In genomic region chr5:160312139-160312959, GRCh38 we compare ENCODE assay signal across 8 cellular contexts. TPM values are rescaled to one million over a fixed set of nuclear protein-coding genes. Genes with fewer than 3 reads are reported as not detected.
A peak's percentile ranks its signal among the peaks of the same experiment; 100 is the strongest.
DNase-seq lines count a peak whose midpoint lies in the region; ATAC-seq and TF ChIP-seq lines count a peak whose summit lies in the region.

TSS of gene CCNJL (minus strand) at chr5:160312564. CDS start at chr5:160311923, 641 bp downstream.

- H4K8ac ChIP-seq in mesendoderm (ENCODE audit: low read depth, low read length), result no peak within 1 kb of the TSS

- H3K79me2 ChIP-seq in mesendoderm (ENCODE audit: control insufficient read depth, insufficient read depth, low read length), result peaks cover 19% of the 10 kb centered on the region

- no peak within 1 kb of the TSS for H2AK5ac ChIP-seq in mesendoderm (ENCODE audit: low read length)

- peak within 1 kb of the TSS; percentile 80 for H3K9ac ChIP-seq in mesendoderm (ENCODE audit: low read length)

- intact Hi-C loops in transverse colon (cut with DNase I; ENCODE audit: low total_unique reads), result no loop called here

- no peaks in the 10 kb centered on the region for H3K9me3 ChIP-seq in transverse colon

- DNase-seq in CD1c-positive myeloid dendritic cell (ENCODE audit: extremely low spot score) (peak; percentile 13), LHCN-M2 (ENCODE audit: low read depth) (peak; percentile 35), epithelial cell of esophagus (ENCODE audit: low read depth) (peak; percentile 39), mesendoderm (peak; percentile 87), transverse colon (peak; percentile 57)
- no peak for DNase-seq in stimulated activated CD4-positive, alpha-beta T cell treated with anti-CD3 and anti-CD28 coated beads, Interleukin-4, amount 100 ng/mL, for 24 hours

- H4K5ac ChIP-seq in mesendoderm (ENCODE audit: low read length), result no peak within 1 kb of the TSS

- H2BK15ac ChIP-seq in mesendoderm (replicated peaks; ENCODE audit: low read depth), result no peak within 1 kb of the TSS

- TF ChIP-seq CTCF in epithelial cell of esophagus (IDR thresholded peaks at IDR 0.05; ENCODE audit: insufficient read depth, low read depth, low read length, missing control alignments) (no peak), transverse colon (IDR thresholded peaks at IDR 0.05) (no peak)

- ATAC-seq in GM19351 (IDR thresholded peaks at IDR 0.05; ENCODE audit: unreplicated experiment), result peak; percentile 66
- ATAC-seq in SK-N-SH treated with all-trans-retinoic acid at 6 μM for 48 hours, result peak; percentile 84

- peak within 1 kb of the TSS; percentile 81 for H3K4ac ChIP-seq in mesendoderm (ENCODE audit: low read depth, low read length)

- H3K27me3 ChIP-seq in mesendoderm (ENCODE audit: insufficient read depth, low read length, poor library complexity), result no peaks in the 10 kb centered on the region
- peaks cover 38% of the 10 kb centered on the region for H3K27me3 ChIP-seq in transverse colon

- TF ChIP-seq POLR2A in transverse colon (IDR thresholded peaks at IDR 0.05), result no peak

- in situ Hi-C loops in transverse colon (cut with MboI; ENCODE audit: low pct_ligation_motif_present in 1 of 4, low pct_unique_long_range_greater_than_20kb in 1 of 4, low sequenced_read_pairs in 3 of 4), result no loop called here

- H2BK5ac ChIP-seq in mesendoderm (ENCODE audit: low read length), result peak within 1 kb of the TSS; percentile 17

- H3K79me1 ChIP-seq in mesendoderm (ENCODE audit: low read length), result peaks cover 23% of the 10 kb centered on the region

- no peaks in the 10 kb centered on the region for H3K36me3 ChIP-seq in mesendoderm (ENCODE audit: control insufficient read depth, insufficient read depth, low read length)
- no peaks in the 10 kb centered on the region for H3K36me3 ChIP-seq in transverse colon

- no peak within 1 kb of the TSS for H3K27ac ChIP-seq in mesendoderm (ENCODE audit: low read depth, low read length)
- peak within 1 kb of the TSS; percentile 68 to 77 (median 70) for H3K27ac ChIP-seq in transverse colon

- H3K18ac ChIP-seq in mesendoderm (ENCODE audit: low read length), result peak within 1 kb of the TSS; percentile 81

- peak within 1 kb of the TSS; percentile 94 for H3K56ac ChIP-seq in mesendoderm (ENCODE audit: low read length)

- peak within 1 kb of the TSS; percentile 15 for H3K23ac ChIP-seq in mesendoderm (ENCODE audit: low read length)

- no peak within 1 kb of the TSS for H2BK120ac ChIP-seq in mesendoderm (ENCODE audit: low read depth, low read length)

- no CpG with 5 or more reads among the region's 84 CpGs for WGBS in mesendoderm (ENCODE audit: extremely low coverage, insufficient coverage, low lambda C conversion rate)
- 1 to 2% methylated on average over 17 to 80 of the region's 84 CpGs for WGBS in transverse colon (ENCODE audit: low coverage in 1 of 2), 2 donors

- H3K4me3 ChIP-seq in epithelial cell of esophagus (ENCODE audit: low read length) (peak within 1 kb of the TSS; percentile 65), mesendoderm (ENCODE audit: low read length) (peak within 1 kb of the TSS; percentile 82), transverse colon (peak within 1 kb of the TSS; percentile 51 to 74 (median 58))

- peaks cover 7% of the 10 kb centered on the region for H3K4me1 ChIP-seq in mesendoderm (ENCODE audit: control insufficient read depth, low read depth, low read length)
- peaks cover 0 to 44% (median 16%) of the 10 kb centered on the region in 4 donors for H3K4me1 ChIP-seq in transverse colon

- TF ChIP-seq EP300 in transverse colon (IDR thresholded peaks at IDR 0.05; ENCODE audit: low read depth), result no peak

- H3K4me2 ChIP-seq in mesendoderm (ENCODE audit: low read length), result peak within 1 kb of the TSS; percentile 78

TF ChIP-seq in SK-N-SH treated with all-trans-retinoic acid at 6 μM for 48 hours, 23 proteins besides CTCF, POLR2A, EP300 and RAD21:
- TF ChIP-seq ZNF70 (CRISPR knock-in tag; IDR thresholded peaks at IDR 0.05) (no peak), TSHZ2 (CRISPR knock-in tag; IDR thresholded peaks at IDR 0.05) (no peak), CREB5 (CRISPR knock-in tag; IDR thresholded peaks at IDR 0.05; ENCODE audit: low read depth) (no peak)
TF ChIP-seq in SK-N-SH treated with all-trans-retinoic acid at 6 μM for 48 hours: peak in this region for 0.

RNA-seq across cellular contexts. Expression of gene CCNJL, which starts in this region (rescaled TPM):
- total RNA-seq in LHCN-M2 (2014; rRNA removed) (2.0 and 2.7 TPM in 2 replicates), transverse colon (10 to 100 TPM; 23.9 to 37.6 (median 28.3) TPM)
- polyA plus RNA-seq in LHCN-M2 (2012), result 6.0 TPM
- polyA plus RNA-seq in mesendoderm (2013, experiment 1 of 2), result 15.1 TPM
- 16.2 TPM for polyA plus RNA-seq in mesendoderm (2013, experiment 2 of 2)
